ENCODE assay signal across 22 cellular contexts in genomic region chr7:22477876-22478450, GRCh38. TPM values are rescaled to one million over a fixed set of nuclear protein-coding genes. Genes with fewer than 3 reads are reported as not detected.
DNase-seq lines count a peak whose midpoint lies in the region.
"Had no signal": no experiment of that assay in that cellular context is flagged by ENCODE, and none has a peak within 500 bp of the region (broad histone marks: within the 10 kb centered on the region; RNA-seq: fewer than 3 reads in every experiment).

No MANE protein-coding gene starts in this region.

- peaks cover 26% of the 10 kb centered on the region for H3K79me1 ChIP-seq in trophoblast cell (ENCODE audit: low read length)

- no peak overlapping the region for H3K23ac ChIP-seq in trophoblast cell (ENCODE audit: low read length)

- no peak overlapping the region for H3K4me2 ChIP-seq in trophoblast cell (ENCODE audit: low read length)
- H3K4me2 ChIP-seq: BLaER1 had no signal

- no peak overlapping the region for H4K8ac ChIP-seq in trophoblast cell (ENCODE audit: low read depth, low read length)

- no peak overlapping the region for H3K18ac ChIP-seq in trophoblast cell (ENCODE audit: low read length)

- H3K4ac ChIP-seq in trophoblast cell (ENCODE audit: low read depth, low read length) = no peak overlapping the region

- H3K27me3 ChIP-seq in HUES48 (ENCODE audit: control insufficient read depth, insufficient read depth, low read length) (no peaks in the 10 kb centered on the region), trophoblast cell (ENCODE audit: insufficient read depth, low read length) (no peaks in the 10 kb centered on the region)
- H3K27me3 ChIP-seq: BLaER1 had no signal

- peak overlapping the region; percentile 69 for H3K27ac ChIP-seq in HUES48 (ENCODE audit: low read depth, low read length)
- peak overlapping the region; percentile 88 for H3K27ac ChIP-seq in trophoblast cell (ENCODE audit: low read depth, low read length)
- H3K27ac ChIP-seq: BLaER1, HL-60 had no signal

- no peak overlapping the region for H4K12ac ChIP-seq in trophoblast cell (ENCODE audit: low read depth, low read length)

- H3K9me3 ChIP-seq in HUES48 (ENCODE audit: control insufficient read depth, insufficient read depth, low read length) (no peaks in the 10 kb centered on the region), trophoblast cell (ENCODE audit: insufficient read depth, low read depth, low read length) (no peaks in the 10 kb centered on the region)

- H3K4me3 ChIP-seq in HUES48 (ENCODE audit: low read depth, low read length) (no peak overlapping the region), trophoblast cell (ENCODE audit: low read depth, low read length) (no peak overlapping the region)
- H3K4me3 ChIP-seq: BLaER1, GM12878 had no signal

- H2BK120ac ChIP-seq in trophoblast cell (ENCODE audit: insufficient read depth, low read length, poor library complexity) = peak overlapping the region; percentile 65

- H3K9ac ChIP-seq in HUES48 (ENCODE audit: low read depth, low read length) = no peak overlapping the region
- H3K9ac ChIP-seq in trophoblast cell (ENCODE audit: low read length) = no peak overlapping the region
- H3K9ac ChIP-seq: BLaER1 had no signal

- no peaks in the 10 kb centered on the region for H3K4me1 ChIP-seq in HUES48 (ENCODE audit: control insufficient read depth, insufficient read depth, low read length)
- peaks cover 10 to 27% of the 10 kb centered on the region in 2 experiments for H3K4me1 ChIP-seq in trophoblast cell (ENCODE audit: control insufficient read depth in 1 of 2, insufficient read depth in 2 of 2, low read length in 2 of 2)

- WGBS in trophoblast cell (ENCODE audit: extremely low coverage, insufficient coverage, insufficient read length) = no CpG with 5 or more reads among the region's 10 CpGs

- no peak overlapping the region for H2AK5ac ChIP-seq in trophoblast cell (ENCODE audit: low read length)

- H3K14ac ChIP-seq in trophoblast cell (ENCODE audit: low read length) = no peak overlapping the region

- H2BK5ac ChIP-seq in trophoblast cell (ENCODE audit: low read depth, low read length, poor library complexity) = peak overlapping the region; percentile 54

- peak overlapping the region; percentile 13 for H4K91ac ChIP-seq in trophoblast cell (ENCODE audit: low read depth, low read length)

- DNase-seq in NCI-H526 (lab: John Stamatoyannopoulos, UW) (peak; percentile 34 to 54), islet precursor cell (peak; percentile 96), trophoblast cell (no peak), NCI-H446 treated with DMSO at 0.1 percent for 48 hours (lab: John Stamatoyannopoulos, UW) (no peak), NCI-H1048 (lab: John Stamatoyannopoulos, UW) (no peak), mesenteric fat pad (ENCODE audit: low spot score) (no peak)
- DNase-seq: Calu3; CD4-positive, alpha-beta memory T cell; GF-D8; H9; MM.1S; NCI-H1092 treated with DMSO at 0.1 percent for 48 hours; NCI-H2081 treated with DMSO at 0.1 percent for 48 hours; NCI-H524; PC-3; RPMI8226; SIG-M5 had no signal

- H2AFZ ChIP-seq in trophoblast cell (ENCODE audit: insufficient read depth, low read length, poor library complexity) = no peak overlapping the region

- H3K79me2 ChIP-seq in trophoblast cell (ENCODE audit: control insufficient read depth, insufficient read depth, low read length, poor library complexity) = peaks cover 1% of the 10 kb centered on the region

- no peaks in the 10 kb centered on the region for H3K36me3 ChIP-seq in HUES48 (ENCODE audit: control insufficient read depth, insufficient read depth, low read length)
- no peaks in the 10 kb centered on the region for H3K36me3 ChIP-seq in trophoblast cell (ENCODE audit: control insufficient read depth in 1 of 2, insufficient read depth in 2 of 2, low read length in 2 of 2)
- H3K36me3 ChIP-seq: BLaER1 had no signal

- H2BK12ac ChIP-seq in trophoblast cell (ENCODE audit: low read length) = no peak overlapping the region

RNA-seq across cellular contexts. Expression of gene STEAP1B, which starts 22.0 kb away (rescaled TPM):
- polyA plus RNA-seq in trophoblast cell (2013) = 3.9 and 4.2 TPM in 2 replicates
- total RNA-seq in mesenteric fat pad = 2.6 TPM
- total RNA-seq: CD4-positive, alpha-beta memory T cell; GM12878; LHCN-M2 had no signal
- polyA plus RNA-seq: CD4-positive, alpha-beta memory T cell had no signal

Comparison
In these comparisons a context has a peak if more than half of its experiments do, and no peak if none do; other contexts are left out.
1. DNase-seq: peak in NCI-H526 (2 of 2) and islet precursor cell (single experiment); none in trophoblast cell (0 of 2), NCI-H446 treated with DMSO at 0.1 percent for 48 hours (single experiment), NCI-H1048 (single experiment) and mesenteric fat pad (single experiment).